Comparison of ENCODE assay signal across 10 cellular contexts in genomic region chr14:102799684-102800562, GRCh38. TPM values are rescaled to one million over a fixed set of nuclear protein-coding genes. Genes with fewer than 3 reads are reported as not detected.
A peak's percentile ranks its signal among the peaks of the same experiment; 100 is the strongest.
DNase-seq lines count a peak whose midpoint lies in the region; ATAC-seq and TF ChIP-seq lines count a peak whose summit lies in the region.
"Had no signal": no experiment of that assay in that cellular context is flagged by ENCODE, and none has a peak within 500 bp of the region (broad histone marks: within the 10 kb centered on the region; RNA-seq: fewer than 3 reads in every experiment).

No MANE protein-coding gene starts in this region.

- H3K4me3 Mint-ChIP-seq in activated CD4-positive, alpha-beta T cell treated with anti-CD3 and anti-CD28 coated beads, Interleukin-2, amount 10 ng/mL, durations not matched to agents 24 days and 14 days, result no peak overlapping the region

- no peaks in the 10 kb centered on the region for H3K36me3 ChIP-seq in psoas muscle (ENCODE audit: insufficient read depth in 1 of 2, low read depth in 1 of 2)

- WGBS in psoas muscle, 3 donors, result 70 to 94% (median 84%) methylated on average over 8 of the region's 8 CpGs

- no peak for ATAC-seq in psoas muscle

- H3K9me3 Mint-ChIP-seq in activated CD4-positive, alpha-beta T cell treated with anti-CD3 and anti-CD28 coated beads, Interleukin-2, amount 10 ng/mL, durations not matched to agents 24 days and 14 days, result no peaks in the 10 kb centered on the region

- TF ChIP-seq CTCF in fibroblast of villous mesenchyme (IDR thresholded peaks at IDR 0.05; ENCODE audit: insufficient read depth, low read depth, low read length), result no peak
- no peak for TF ChIP-seq CTCF in psoas muscle (IDR thresholded peaks at IDR 0.05)

- H3K27me3 ChIP-seq in psoas muscle (ENCODE audit: insufficient read depth in 3 of 3, low read length in 2 of 3), result no peaks in the 10 kb centered on the region

- H3K9me3 ChIP-seq in psoas muscle, result no peaks in the 10 kb centered on the region

- no peaks in the 10 kb centered on the region for H3K27me3 Mint-ChIP-seq in activated CD4-positive, alpha-beta T cell treated with anti-CD3 and anti-CD28 coated beads, Interleukin-2, amount 10 ng/mL, durations not matched to agents 24 days and 14 days

- H3K4me1 ChIP-seq in psoas muscle, result no peaks in the 10 kb centered on the region

- H3K27ac Mint-ChIP-seq in activated CD4-positive, alpha-beta T cell treated with anti-CD3 and anti-CD28 coated beads, Interleukin-2, amount 10 ng/mL, durations not matched to agents 24 days and 14 days, result no peak overlapping the region

- H3K4me1 Mint-ChIP-seq in activated CD4-positive, alpha-beta T cell treated with anti-CD3 and anti-CD28 coated beads, Interleukin-2, amount 10 ng/mL, durations not matched to agents 24 days and 14 days, result peaks cover 49% of the 10 kb centered on the region

- peaks cover 24% of the 10 kb centered on the region for H3K36me3 Mint-ChIP-seq in activated CD4-positive, alpha-beta T cell treated with anti-CD3 and anti-CD28 coated beads, Interleukin-2, amount 10 ng/mL, durations not matched to agents 24 days and 14 days (ENCODE audit: low read depth)

- intact Hi-C loops in psoas muscle (cut with DNase I), result no loop called here
- intact Hi-C loops in activated CD4-positive, alpha-beta T cell treated with anti-CD3 and anti-CD28 coated beads, Interleukin-2, amount 10 ng/mL, durations not matched to agents 24 days and 14 days (cut with micrococcal nuclease), result no loop called here

- peak; percentile 65 for DNase-seq in A172 (ENCODE audit: low spot score)
- DNase-seq in EL, result peak; percentile 90
- peak; percentile 78 for DNase-seq in SW480 (ENCODE audit: low spot score)
- DNase-seq in fibroblast of villous mesenchyme (ENCODE audit: low read depth), result peak; percentile 92
- no peak for DNase-seq in NCI-H1436 treated with DMSO at 0.1 percent for 48 hours (lab: John Stamatoyannopoulos, UW)
- no peak for DNase-seq in psoas muscle
- DNase-seq in activated CD4-positive, alpha-beta T cell treated with anti-CD3 and anti-CD28 coated beads, Interleukin-2, amount 10 ng/mL, durations not matched to agents 24 days and 14 days, result no peak
- no peak for DNase-seq in DMS79 (lab: John Stamatoyannopoulos, UW)
- DNase-seq: mammary epithelial cell, MM.1S had no signal

- H3K4me3 ChIP-seq in fibroblast of villous mesenchyme (ENCODE audit: low read depth, low read length), result no peak overlapping the region
- no peak overlapping the region for H3K4me3 ChIP-seq in psoas muscle

- H3K27ac ChIP-seq in psoas muscle, result no peak overlapping the region

RNA-seq across cellular contexts. Expression of gene TRAF3, which starts 22.7 kb away (rescaled TPM):
- 14.0 and 16.8 TPM in 2 replicates for total RNA-seq in A172 (2014; rRNA removed; shearing (Covaris generic))
- total RNA-seq in fibroblast of villous mesenchyme (16.1 and 30.7 TPM in 2 replicates), psoas muscle (10 to 100 TPM in 1 of 4 donors, 1 to 10 TPM in 3; 7.9 to 16.3 (median 8.2) TPM)
- 10 to 100 TPM in 1 of 3 donors, 1 to 10 TPM in 2; 3.3 to 15.9 (median 3.3) TPM for polyA plus RNA-seq in psoas muscle
- total RNA-seq in activated CD4-positive, alpha-beta T cell treated with anti-CD3 and anti-CD28 coated beads, Interleukin-2, amount 10 ng/mL, durations not matched to agents 24 days and 14 days, result 64.6 and 68.8 TPM in 2 replicates

Comparison
In these comparisons a context has a peak if more than half of its experiments do, and no peak if none do; other contexts are left out.
1. DNase-seq: peak in A172 (single experiment), EL (single experiment), SW480 (single experiment) and fibroblast of villous mesenchyme (single experiment); none in NCI-H1436 treated with DMSO at 0.1 percent for 48 hours (single experiment), psoas muscle (0 of 2), activated CD4-positive, alpha-beta T cell treated with anti-CD3 and anti-CD28 coated beads, Interleukin-2, amount 10 ng/mL, durations not matched to agents 24 days and 14 days (single experiment) and DMS79 (single experiment).